ENCODE assay signal across 8 cellular contexts in genomic region chr10:125061557-125062243, GRCh38.
DNase-seq lines count a peak whose midpoint lies in the region; ATAC-seq and TF ChIP-seq lines count a peak whose summit lies in the region.

No MANE protein-coding gene starts in this region.

- H3K4me3 Mint-ChIP-seq in naive B cell: peak overlapping the region in 6 of 8 donors; percentile 32 to 74 (median 62)

- H3K27ac Mint-ChIP-seq in naive B cell: peak overlapping the region in 2 of 6 donors; percentile 69 to 86

- H3K36me3 Mint-ChIP-seq in naive B cell: peaks cover 0 to 7% of the 10 kb centered on the region in 2 donors

- WGBS in body of pancreas, 2 donors: 57 to 71% methylated on average over 20 to 21 of the region's 21 CpGs

- peaks cover 39 to 76% (median 62%) of the 10 kb centered on the region in 3 donors for H3K4me1 Mint-ChIP-seq in naive B cell

- no peaks in the 10 kb centered on the region for H3K9me3 ChIP-seq in body of pancreas

- no peak for TF ChIP-seq CTCF in AG04449 (IDR thresholded peaks at IDR 0.05; ENCODE audit: insufficient read depth, low read length, missing control alignments)
- no peak for TF ChIP-seq CTCF in body of pancreas (IDR thresholded peaks at IDR 0.05)

- peak; percentile 49 for ATAC-seq in HG02885 (IDR thresholded peaks at IDR 0.05; ENCODE audit: poor library complexity, unreplicated experiment)
- no peak for ATAC-seq in body of pancreas
- peak; percentile 20 to 24 for ATAC-seq in naive B cell (ENCODE audit: low read depth in 2 of 2)
- ATAC-seq in HG03097 (IDR thresholded peaks at IDR 0.05; ENCODE audit: low FRiP score, unreplicated experiment): no peak

- peaks cover 63 to 72% (median 64%) of the 10 kb centered on the region in 3 donors for H3K27me3 Mint-ChIP-seq in naive B cell

- peaks cover 0 to 17% (median 5%) of the 10 kb centered on the region in 7 donors for H3K9me3 Mint-ChIP-seq in naive B cell

- peaks cover 71% of the 10 kb centered on the region for H3K4me1 ChIP-seq in body of pancreas

- POLR2A ChIA-PET in AG04449 (lab: Yijun Ruan, JAX): interaction anchor here (0.5 to 2.5 kb wide), 4 partner anchors 22 to 62 kb away, joined by 3 to 8 read pairs (median 3); no protein-coding TSS in a partner anchor

- H3K4me3 ChIP-seq in AG04449 (ENCODE audit: low read depth, low read length): peak overlapping the region; percentile 13
- H3K4me3 ChIP-seq in body of pancreas: no peak overlapping the region

- H3K27me3 ChIP-seq in body of pancreas: no peaks in the 10 kb centered on the region

- DNase-seq in AG04449 (ENCODE audit: low read depth, low spot score) (no peak), body of pancreas (no peak), naive B cell (peak; percentile 38), NCI-H128 (lab: John Stamatoyannopoulos, UW; ENCODE audit: unreplicated experiment) (no peak), NCI-H748 (lab: John Stamatoyannopoulos, UW; ENCODE audit: unreplicated experiment) (no peak), AG20443 (ENCODE audit: low spot score) (no peak)

- H3K36me3 ChIP-seq in body of pancreas (replicated peaks in 1 of 2; ENCODE audit: insufficient read depth in 1 of 2, low read depth in 2 of 2): no peaks in the 10 kb centered on the region

- CTCF ChIA-PET in AG04449 (lab: Yijun Ruan, JAX): interaction anchor here (0.6 to 13.8 kb wide), 27 partner anchors 8 to 639 kb away, joined by 3 to 261 read pairs (median 7); no protein-coding TSS in a partner anchor

- H3K27ac ChIP-seq in body of pancreas: peak overlapping the region; percentile 47 to 64 (median 54)

- intact Hi-C loops in body of pancreas (cut with DNase I): no loop called here

- TF ChIP-seq POLR2A in body of pancreas (IDR thresholded peaks at IDR 0.05): no peak

Comparison
In these comparisons a context has a peak if more than half of its experiments do, and no peak if none do; other contexts are left out.
1. ATAC-seq: peak in HG02885 (single experiment) and naive B cell (2 of 2); none in body of pancreas (single experiment) and HG03097 (single experiment).